ENCODE assay signal across 8 cellular contexts in genomic region chr12:55829967-55830600, GRCh38. TPM values are rescaled to one million over a fixed set of nuclear protein-coding genes. Genes with fewer than 3 reads are reported as not detected.
DNase-seq lines count a peak whose midpoint lies in the region; ATAC-seq, FAIRE-seq and TF ChIP-seq lines count a peak whose summit lies in the region.

No MANE protein-coding gene starts in this region.

- no peak for TF ChIP-seq CTCF in kidney (IDR thresholded peaks at IDR 0.05; ENCODE audit: borderline replicate concordance, extremely low read depth, insufficient read depth)

- no peak for FAIRE-seq in kidney (lab: Jason Lieb, UNC)

- intact Hi-C loops in kidney (cut with DNase I) = no loop called here

- peak; percentile 25 for ATAC-seq in GM18907 (IDR thresholded peaks at IDR 0.05; ENCODE audit: unreplicated experiment)
- ATAC-seq in HG03159 (IDR thresholded peaks at IDR 0.05; ENCODE audit: unreplicated experiment) = peak; percentile 13
- ATAC-seq in central memory CD8-positive, alpha-beta T cell (replicated peaks; ENCODE audit: extremely low read depth, poor library complexity, severe bottlenecking) = peak; percentile 17

- no peaks in the 10 kb centered on the region for H3K9me3 Mint-ChIP-seq in T-helper 1 cell treated with Interleukin-12 subunit alpha and Interleukin-12 subunit beta and Interleukin-4 antibody, amounts not matched to agents 30 μg/mL and 1 μg/mL, for 36 hours
- H3K9me3 Mint-ChIP-seq in central memory CD8-positive, alpha-beta T cell = no peaks in the 10 kb centered on the region

- H3K4me3 Mint-ChIP-seq in T-helper 1 cell treated with Interleukin-12 subunit alpha and Interleukin-12 subunit beta and Interleukin-4 antibody, amounts not matched to agents 30 μg/mL and 1 μg/mL, for 36 hours = peak overlapping the region; percentile 99
- peak overlapping the region; percentile 95 for H3K4me3 Mint-ChIP-seq in central memory CD8-positive, alpha-beta T cell

- H4K20me1 ChIP-seq in BLaER1 treated with 17β-estradiol and CSF1 and Interleukin-3, amounts not matched to agents 10 nM and 100 nM = peaks cover 0 to 5% (median 2%) of the 10 kb centered on the region in 11 experiments; a peak in 7 of 22 replicates

- H3K9ac ChIP-seq in BLaER1 treated with 17β-estradiol and CSF1 and Interleukin-3, amounts not matched to agents 10 nM and 100 nM = peak overlapping the region; percentile 83 to 93 (median 87)
- peak overlapping the region; percentile 58 to 87 for H3K9ac ChIP-seq in kidney (ENCODE audit: low read length in 2 of 2)

- H3K27ac Mint-ChIP-seq in T-helper 1 cell treated with Interleukin-12 subunit alpha and Interleukin-12 subunit beta and Interleukin-4 antibody, amounts not matched to agents 30 μg/mL and 1 μg/mL, for 36 hours = peak overlapping the region; percentile 97
- peak overlapping the region; percentile 94 for H3K27ac Mint-ChIP-seq in central memory CD8-positive, alpha-beta T cell (ENCODE audit: low read depth)

- peak overlapping the region; percentile 71 to 89 (median 80) for H3K27ac ChIP-seq in BLaER1 treated with 17β-estradiol and CSF1 and Interleukin-3, amounts not matched to agents 10 nM and 100 nM
- H3K27ac ChIP-seq in kidney (ENCODE audit: low read depth in 2 of 2, low read length in 2 of 2) = peak overlapping the region; percentile 90 to 95

- peak overlapping the region; percentile 78 to 95 (median 90) for H3K4me3 ChIP-seq in BLaER1 treated with 17β-estradiol and CSF1 and Interleukin-3, amounts not matched to agents 10 nM and 100 nM
- H3K4me3 ChIP-seq in kidney (ENCODE audit: low read length in 2 of 2) = peak overlapping the region; percentile 95 to 97

- no peaks in the 10 kb centered on the region for H3K27me3 Mint-ChIP-seq in T-helper 1 cell treated with Interleukin-12 subunit alpha and Interleukin-12 subunit beta and Interleukin-4 antibody, amounts not matched to agents 30 μg/mL and 1 μg/mL, for 36 hours (ENCODE audit: low read depth)
- H3K27me3 Mint-ChIP-seq in central memory CD8-positive, alpha-beta T cell = no peaks in the 10 kb centered on the region

- peaks cover 54 to 62% (median 58%) of the 10 kb centered on the region in 10 experiments for H3K4me1 ChIP-seq in BLaER1 treated with 17β-estradiol and CSF1 and Interleukin-3, amounts not matched to agents 10 nM and 100 nM
- H3K4me1 ChIP-seq in kidney (ENCODE audit: control insufficient read depth in 1 of 2, insufficient read depth in 1 of 2, low read depth in 1 of 2, low read length in 2 of 2) = peaks cover 4 to 16% of the 10 kb centered on the region in 2 donors

- H3K9me3 ChIP-seq in BLaER1 treated with 17β-estradiol and CSF1 and Interleukin-3, amounts not matched to agents 10 nM and 100 nM (replicated peaks in 1 of 11) = no peaks in the 10 kb centered on the region
- H3K9me3 ChIP-seq in kidney (ENCODE audit: control insufficient read depth in 1 of 2, low read length in 2 of 2) = no peaks in the 10 kb centered on the region

- H3K4me2 ChIP-seq in BLaER1 treated with 17β-estradiol and CSF1 and Interleukin-3, amounts not matched to agents 10 nM and 100 nM = peak overlapping the region; percentile 83 to 99 (median 95)

- peak in 1 of 2 donors; percentile 10 for DNase-seq in central memory CD8-positive, alpha-beta T cell (ENCODE audit: low spot score in 2 of 2)
- peak; percentile 89 for DNase-seq in kidney
- DNase-seq in stimulated activated CD4-positive, alpha-beta T cell treated with anti-CD3 and anti-CD28 coated beads, Interleukin-4, amount 100 ng/mL, for 24 hours = peak; percentile 39
- DNase-seq in NCI-H1417 treated with DMSO at 0.1 percent for 48 hours (lab: John Stamatoyannopoulos, UW) = no peak

- peaks cover 21% of the 10 kb centered on the region for H3K36me3 Mint-ChIP-seq in T-helper 1 cell treated with Interleukin-12 subunit alpha and Interleukin-12 subunit beta and Interleukin-4 antibody, amounts not matched to agents 30 μg/mL and 1 μg/mL, for 36 hours (ENCODE audit: low read depth)
- peaks cover 21% of the 10 kb centered on the region for H3K36me3 Mint-ChIP-seq in central memory CD8-positive, alpha-beta T cell (ENCODE audit: insufficient read depth)

- no peaks in the 10 kb centered on the region; a peak in 1 of 22 replicates for H3K27me3 ChIP-seq in BLaER1 treated with 17β-estradiol and CSF1 and Interleukin-3, amounts not matched to agents 10 nM and 100 nM

- H3K36me3 ChIP-seq in BLaER1 treated with 17β-estradiol and CSF1 and Interleukin-3, amounts not matched to agents 10 nM and 100 nM = peaks cover 0 to 33% (median 14%) of the 10 kb centered on the region in 11 experiments; a peak in 15 of 22 replicates
- no peaks in the 10 kb centered on the region for H3K36me3 ChIP-seq in kidney (ENCODE audit: control insufficient read depth in 1 of 2, insufficient read depth in 2 of 2, low read length in 2 of 2)

- peaks cover 37% of the 10 kb centered on the region for H3K4me1 Mint-ChIP-seq in T-helper 1 cell treated with Interleukin-12 subunit alpha and Interleukin-12 subunit beta and Interleukin-4 antibody, amounts not matched to agents 30 μg/mL and 1 μg/mL, for 36 hours (ENCODE audit: low read depth)
- peaks cover 61% of the 10 kb centered on the region for H3K4me1 Mint-ChIP-seq in central memory CD8-positive, alpha-beta T cell

RNA-seq across cellular contexts. Expression of gene DNAJC14, which starts 0.7 kb away (rescaled TPM):
- total RNA-seq in kidney = 37.9 TPM
- 18.9 TPM for polyA plus RNA-seq in kidney (ENCODE audit: insufficient read depth, low read depth, low replicate concordance)

RNA-seq across cellular contexts. Expression of gene ORMDL2, which starts 12.2 kb away (rescaled TPM):
- total RNA-seq in kidney = 51.2 TPM
- polyA plus RNA-seq in kidney (ENCODE audit: insufficient read depth, low read depth, low replicate concordance) = 75.9 TPM

RNA-seq across cellular contexts. Expression of gene SARNP, which starts 12.6 kb away (rescaled TPM):
- 51.1 TPM for total RNA-seq in kidney
- polyA plus RNA-seq in kidney (ENCODE audit: insufficient read depth, low read depth, low replicate concordance) = 109 TPM

RNA-seq across cellular contexts. Expression of gene MMP19, which starts 12.7 kb away (rescaled TPM):
- total RNA-seq in kidney = 8.8 TPM
- 2.0 TPM for polyA plus RNA-seq in kidney (ENCODE audit: insufficient read depth, low read depth, low replicate concordance)
